18 cellular contexts compared by ENCODE assay signal in the genomic region with DNA sequence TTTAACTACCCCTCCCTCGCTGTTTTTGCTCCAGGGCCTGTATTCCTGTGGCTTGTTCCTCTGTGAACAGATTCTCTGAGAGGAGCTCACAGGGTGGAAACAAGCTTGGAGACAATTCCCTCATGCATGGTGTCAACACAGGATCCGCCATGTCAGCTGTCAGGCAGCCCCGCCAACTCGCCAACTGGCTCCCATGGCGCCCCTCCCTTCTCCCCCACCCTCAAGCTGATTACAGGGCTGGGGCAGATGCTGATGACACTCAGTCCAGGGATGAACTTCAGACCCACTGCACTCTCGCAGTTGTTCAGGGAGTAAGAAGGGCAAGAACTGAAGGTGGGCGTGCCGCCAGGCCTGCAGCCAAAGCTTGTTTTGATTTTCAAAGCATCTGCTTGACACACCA.
DNase-seq lines count a peak whose midpoint lies in the region; ATAC-seq and TF ChIP-seq lines count a peak whose summit lies in the region.
"Had no signal": no experiment of that assay in that cellular context is flagged by ENCODE, and none has a peak within 500 bp of the region (broad histone marks: within the 10 kb centered on the region; RNA-seq: fewer than 3 reads in every experiment).

No MANE protein-coding gene starts in this region.

- no peak overlapping the region for H3K4me3 ChIP-seq in SJCRH30
- H3K4me3 ChIP-seq in mucosa of descending colon = no peak overlapping the region
- H3K4me3 ChIP-seq in vagina = no peak overlapping the region

- H3K27ac ChIP-seq in SJCRH30 = peak overlapping the region; percentile 21; the same call in 1 of the 2 replicates
- peak overlapping the region; percentile 44 for H3K27ac ChIP-seq in vagina
- H3K27ac ChIP-seq: KMS-11 had no signal

- H3K36me3 ChIP-seq in SJCRH30 = no peaks in the 10 kb centered on the region
- no peaks in the 10 kb centered on the region for H3K36me3 ChIP-seq in mucosa of descending colon (ENCODE audit: low read depth)
- no peaks in the 10 kb centered on the region for H3K36me3 ChIP-seq in vagina

- ATAC-seq in mucosa of descending colon (no peak), HG03439 (IDR thresholded peaks at IDR 0.05; ENCODE audit: unreplicated experiment) (no peak)

- H3K27me3 ChIP-seq in SJCRH30 (no peaks in the 10 kb centered on the region), vagina (no peaks in the 10 kb centered on the region)

- DNase-seq in NCI-H524 (lab: John Stamatoyannopoulos, UW) = peak; percentile 25 to 61
- peak; percentile 79 to 81 for DNase-seq in SJCRH30
- peak in 2 of 3 donors; percentile 29 to 38 for DNase-seq in mucosa of descending colon
- DNase-seq in vagina (ENCODE audit: extremely low spot score in 2 of 2) = no peak
- no peak for DNase-seq in HPDE6-E6E7 (ENCODE audit: extremely low spot score)
- no peak for DNase-seq in NCI-H1417 treated with DMSO at 0.1 percent for 48 hours (lab: John Stamatoyannopoulos, UW)
- DNase-seq: ACHN, DND-41, H7, HFFc6, MV-4-11, NCI-H1436, NCI-H1930, NCI-H446, NCI-H774, SW 1271 had no signal

- intact Hi-C loops in mucosa of descending colon (cut with DNase I, micrococcal nuclease) = no loop called here
- intact Hi-C loops in vagina (cut with DNase I) = no loop called here

- H3K9me3 ChIP-seq in SJCRH30 (replicated peaks) (no peaks in the 10 kb centered on the region), mucosa of descending colon (no peaks in the 10 kb centered on the region), vagina (no peaks in the 10 kb centered on the region)

- H3K4me1 ChIP-seq in SJCRH30 (peaks cover 8% of the 10 kb centered on the region), mucosa of descending colon (ENCODE audit: low read depth) (no peaks in the 10 kb centered on the region), vagina (peaks cover 5% of the 10 kb centered on the region)

- TF ChIP-seq CTCF in mucosa of descending colon (IDR thresholded peaks at IDR 0.05) (no peak), vagina (IDR thresholded peaks at IDR 0.05) (no peak)

- no peak for TF ChIP-seq POLR2A in vagina (IDR thresholded peaks at IDR 0.05)

Comparison
In these comparisons a context has a peak if more than half of its experiments do, and no peak if none do; other contexts are left out.
1. DNase-seq: peak in NCI-H524 (2 of 2), SJCRH30 (2 of 2) and mucosa of descending colon (2 of 3); none in vagina (0 of 2), HPDE6-E6E7 (single experiment) and NCI-H1417 treated with DMSO at 0.1 percent for 48 hours (single experiment).